ENCODE assay signal across 6 cellular contexts in the genomic region with DNA sequence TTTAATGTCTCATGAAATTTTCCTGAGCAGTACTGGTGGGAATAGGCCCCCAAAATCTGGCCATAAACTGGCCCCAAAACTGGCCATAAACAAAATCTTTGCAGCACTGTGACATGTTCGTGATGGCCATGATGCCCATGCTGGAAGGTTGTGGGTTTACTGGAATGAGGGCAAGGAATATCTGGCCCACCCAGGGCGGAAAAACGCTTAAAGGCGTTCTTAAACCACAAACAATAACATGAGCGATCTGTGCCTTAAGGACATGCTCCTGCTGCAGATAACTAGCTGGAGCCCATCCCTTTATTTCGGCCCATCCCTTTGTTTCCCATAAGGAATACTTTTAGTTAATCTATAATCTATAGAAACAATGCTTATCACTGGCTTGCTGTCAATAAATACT. TPM values are rescaled to one million over a fixed set of nuclear protein-coding genes. Genes with fewer than 3 reads are reported as not detected.
"Had no signal": no experiment of that assay in that cellular context is flagged by ENCODE, and none has a peak within 500 bp of the region (broad histone marks: within the 10 kb centered on the region; RNA-seq: fewer than 3 reads in every experiment).

No MANE protein-coding gene starts in this region.

RNA-seq across cellular contexts. Expression of a gene that starts 50.7 kb away (rescaled TPM):
- total RNA-seq: activated naive CD4-positive, alpha-beta T cell treated with anti-CD3 and anti-CD28 coated beads for 36 hours; activated naive CD4-positive, alpha-beta T cell treated with anti-CD3 and anti-CD28 coated beads, Interleukin-2, amount 50 U/mL, for 72 hours; activated T-cell treated with anti-CD3 and anti-CD28 coated beads, Interleukin-2, amount 50 U/mL, for 72 hours; activated T-helper 1 cell treated with anti-CD3 and anti-CD28 coated beads, Interleukin-12 subunit alpha, Interleukin-12 subunit beta, Interleukin-2, Interleukin-4 antibody, amounts not matched to agents 30 ng/mL and 10 ng/mL and 1 ng/mL, durations not matched to agents 14 hours and 24 hours and 36 hours; activated T-helper 17 cell treated with anti-CD3 and anti-CD28 coated beads, Interleukin-2, amount 50 U/mL, for 72 hours; ascending aorta had no signal
